ENCODE assay signal across 8 cellular contexts in the genomic region with DNA sequence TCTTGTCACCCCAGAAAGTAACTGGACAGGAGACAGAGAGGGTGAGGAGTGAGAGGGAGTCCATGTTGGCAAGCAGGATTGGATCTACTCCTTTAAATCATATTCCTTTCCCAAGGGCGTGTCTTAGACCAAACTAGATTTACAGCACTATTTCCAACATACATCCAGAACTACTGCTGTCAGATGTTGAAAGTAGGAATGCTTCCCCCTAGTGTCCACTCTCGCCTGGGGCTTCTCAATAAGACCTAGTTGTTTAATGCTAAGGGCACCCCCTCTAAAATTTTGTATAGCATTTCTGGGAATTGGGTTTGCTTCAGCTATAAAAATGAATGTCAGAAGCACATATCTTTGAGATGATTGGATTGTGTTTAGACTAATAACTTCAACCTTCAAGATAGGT. TPM values are rescaled to one million over a fixed set of nuclear protein-coding genes. Genes with fewer than 3 reads are reported as not detected.
A peak's percentile ranks its signal among the peaks of the same experiment; 100 is the strongest.
DNase-seq lines count a peak whose midpoint lies in the region; ATAC-seq and TF ChIP-seq lines count a peak whose summit lies in the region.

No MANE protein-coding gene starts in this region.

- no peak overlapping the region for H3K27ac ChIP-seq in MM.1S (ENCODE audit: low read length)

- DNase-seq in activated T-cell treated with anti-CD3 and anti-CD28 coated beads, Interleukin-2, amount 50 U/mL, for 72 hours, result peak in 1 of 2 donors; percentile 15
- no peak for DNase-seq in activated T-cell treated with anti-CD3 and anti-CD28 coated beads, Interleukin-2, amount 50 U/mL, for 1 hour
- no peak for DNase-seq in MM.1S
- DNase-seq in adipocyte (ENCODE audit: low read depth), result peak; percentile 73
- DNase-seq in immature natural killer cell, result peak; percentile 41 to 56 (median 51)
- DNase-seq in ecto neural progenitor cell (ENCODE audit: low spot score), result no peak
- no peak for DNase-seq in NCI-H146 (lab: John Stamatoyannopoulos, UW)

- H4K20me1 ChIP-seq in MM.1S (ENCODE audit: insufficient read depth, low read length), result no peaks in the 10 kb centered on the region

- peaks cover 12% of the 10 kb centered on the region for H3K27me3 Mint-ChIP-seq in activated T-cell treated with anti-CD3 and anti-CD28 coated beads, Interleukin-2, amount 50 U/mL, for 72 hours (ENCODE audit: low read depth)
- H3K27me3 Mint-ChIP-seq in immature natural killer cell (ENCODE audit: low read depth in 3 of 3), result peaks cover 0 to 6% (median under 1%) of the 10 kb centered on the region in 3 donors

- H3K9me3 Mint-ChIP-seq in activated T-cell treated with anti-CD3 and anti-CD28 coated beads, Interleukin-2, amount 50 U/mL, for 72 hours, result no peaks in the 10 kb centered on the region
- H3K9me3 Mint-ChIP-seq in immature natural killer cell, result no peaks in the 10 kb centered on the region

- H3K79me2 ChIP-seq in MM.1S (ENCODE audit: low read length), result no peaks in the 10 kb centered on the region

- H3K9me2 ChIP-seq in MM.1S (replicated peaks; ENCODE audit: insufficient read depth, low read length), result no peaks in the 10 kb centered on the region

- H3F3A ChIP-seq in MM.1S (ENCODE audit: insufficient read depth, low read length), result peaks cover 16% of the 10 kb centered on the region

- peak in 1 of 2 donors; percentile 34 for ATAC-seq in activated T-cell treated with anti-CD3 and anti-CD28 coated beads, Interleukin-2, amount 50 U/mL, for 72 hours (replicated peaks in 1 of 2)
- no peak for ATAC-seq in GM19395 (IDR thresholded peaks at IDR 0.05; ENCODE audit: unreplicated experiment)

- no peak overlapping the region for H3K4me2 ChIP-seq in MM.1S (ENCODE audit: low read depth, low read length)

- no peak overlapping the region for H2AFZ ChIP-seq in MM.1S (ENCODE audit: low read length)

- peaks cover 32% of the 10 kb centered on the region for H3K4me1 Mint-ChIP-seq in activated T-cell treated with anti-CD3 and anti-CD28 coated beads, Interleukin-2, amount 50 U/mL, for 72 hours (ENCODE audit: low read depth)
- peaks cover 29 to 42% of the 10 kb centered on the region in 2 donors for H3K4me1 Mint-ChIP-seq in immature natural killer cell

- no peak overlapping the region for H3K9ac ChIP-seq in MM.1S (ENCODE audit: low read length)
- no peak overlapping the region for H3K9ac ChIP-seq in adipocyte (ENCODE audit: low read length)

- H3K36me3 Mint-ChIP-seq in activated T-cell treated with anti-CD3 and anti-CD28 coated beads, Interleukin-2, amount 50 U/mL, for 72 hours (ENCODE audit: insufficient read depth in 2 of 2), result peaks cover 4 to 21% of the 10 kb centered on the region in 2 donors
- H3K36me3 Mint-ChIP-seq in immature natural killer cell, result peaks cover 15 to 34% (median 21%) of the 10 kb centered on the region in 3 donors

- H3K4me1 ChIP-seq in MM.1S (ENCODE audit: low read length), result peaks cover 34% of the 10 kb centered on the region
- H3K4me1 ChIP-seq in adipocyte (ENCODE audit: control insufficient read depth, insufficient read depth, low read length), result no peaks in the 10 kb centered on the region

- H3K9me3 ChIP-seq in MM.1S (replicated peaks; ENCODE audit: insufficient read depth, low read length), result no peaks in the 10 kb centered on the region
- H3K9me3 ChIP-seq in adipocyte (ENCODE audit: control insufficient read depth, low read length), result no peaks in the 10 kb centered on the region

- H3K4me3 ChIP-seq in MM.1S (ENCODE audit: low read length), result no peak overlapping the region
- H3K4me3 ChIP-seq in adipocyte (ENCODE audit: low read length), result no peak overlapping the region

- peak overlapping the region; percentile 45 for H3K27ac Mint-ChIP-seq in activated T-cell treated with anti-CD3 and anti-CD28 coated beads, Interleukin-2, amount 50 U/mL, for 72 hours
- H3K27ac Mint-ChIP-seq in immature natural killer cell, result peak overlapping the region; percentile 53 to 87 (median 78)

- H3K4me3 Mint-ChIP-seq in activated T-cell treated with anti-CD3 and anti-CD28 coated beads, Interleukin-2, amount 50 U/mL, for 72 hours, result no peak overlapping the region
- H3K4me3 Mint-ChIP-seq in immature natural killer cell, result no peak overlapping the region

- no peaks in the 10 kb centered on the region for H3K27me3 ChIP-seq in MM.1S (replicated peaks; ENCODE audit: insufficient read depth, low read length)
- H3K27me3 ChIP-seq in adipocyte (replicated peaks; ENCODE audit: control insufficient read depth, insufficient read depth, low read length), result no peaks in the 10 kb centered on the region

- no peaks in the 10 kb centered on the region; the same call in 1 of the 2 replicates for H3K36me3 ChIP-seq in MM.1S (replicated peaks; ENCODE audit: insufficient read depth, low read length)
- H3K36me3 ChIP-seq in adipocyte (ENCODE audit: control insufficient read depth, insufficient read depth, low read length, severe bottlenecking), result peaks cover 46% of the 10 kb centered on the region

- peak; percentile 45 for TF ChIP-seq CTCF in MM.1S (IDR thresholded peaks at IDR 0.05; ENCODE audit: low read length)

RNA-seq across cellular contexts. Expression of a gene that starts 13.3 kb away (rescaled TPM):
- total RNA-seq in activated T-cell treated with anti-CD3 and anti-CD28 coated beads, Interleukin-2, amount 50 U/mL, for 72 hours, result 10 to 100 TPM; 63.7 to 66.7 TPM
- polyA plus RNA-seq in immature natural killer cell, result 10 to 100 TPM in 2 of 3 donors, 1 to 10 TPM in 1; 7.5 to 42.1 (median 22.6) TPM

RNA-seq across cellular contexts. Expression of a gene that starts 13.4 kb away (rescaled TPM):
- 10 to 100 TPM; 21.8 to 26.2 TPM for total RNA-seq in activated T-cell treated with anti-CD3 and anti-CD28 coated beads, Interleukin-2, amount 50 U/mL, for 72 hours
- 10 to 100 TPM; 48.8 to 60.1 (median 55.4) TPM for polyA plus RNA-seq in immature natural killer cell

RNA-seq across cellular contexts. Expression of a gene that starts 58.9 kb away (rescaled TPM):
- total RNA-seq in activated T-cell treated with anti-CD3 and anti-CD28 coated beads, Interleukin-2, amount 50 U/mL, for 72 hours, result 10 to 100 TPM; 56.0 to 71.6 TPM
- 10 to 100 TPM; 45.8 to 70.2 (median 48.0) TPM for polyA plus RNA-seq in immature natural killer cell

Comparison
In these comparisons a context has a peak if more than half of its experiments do, and no peak if none do; other contexts are left out.
1. DNase-seq: peak in adipocyte (single experiment) and immature natural killer cell (3 of 3); none in activated T-cell treated with anti-CD3 and anti-CD28 coated beads, Interleukin-2, amount 50 U/mL, for 1 hour (single experiment), MM.1S (single experiment), ecto neural progenitor cell (single experiment) and NCI-H146 (single experiment).